In the genomic region with DNA sequence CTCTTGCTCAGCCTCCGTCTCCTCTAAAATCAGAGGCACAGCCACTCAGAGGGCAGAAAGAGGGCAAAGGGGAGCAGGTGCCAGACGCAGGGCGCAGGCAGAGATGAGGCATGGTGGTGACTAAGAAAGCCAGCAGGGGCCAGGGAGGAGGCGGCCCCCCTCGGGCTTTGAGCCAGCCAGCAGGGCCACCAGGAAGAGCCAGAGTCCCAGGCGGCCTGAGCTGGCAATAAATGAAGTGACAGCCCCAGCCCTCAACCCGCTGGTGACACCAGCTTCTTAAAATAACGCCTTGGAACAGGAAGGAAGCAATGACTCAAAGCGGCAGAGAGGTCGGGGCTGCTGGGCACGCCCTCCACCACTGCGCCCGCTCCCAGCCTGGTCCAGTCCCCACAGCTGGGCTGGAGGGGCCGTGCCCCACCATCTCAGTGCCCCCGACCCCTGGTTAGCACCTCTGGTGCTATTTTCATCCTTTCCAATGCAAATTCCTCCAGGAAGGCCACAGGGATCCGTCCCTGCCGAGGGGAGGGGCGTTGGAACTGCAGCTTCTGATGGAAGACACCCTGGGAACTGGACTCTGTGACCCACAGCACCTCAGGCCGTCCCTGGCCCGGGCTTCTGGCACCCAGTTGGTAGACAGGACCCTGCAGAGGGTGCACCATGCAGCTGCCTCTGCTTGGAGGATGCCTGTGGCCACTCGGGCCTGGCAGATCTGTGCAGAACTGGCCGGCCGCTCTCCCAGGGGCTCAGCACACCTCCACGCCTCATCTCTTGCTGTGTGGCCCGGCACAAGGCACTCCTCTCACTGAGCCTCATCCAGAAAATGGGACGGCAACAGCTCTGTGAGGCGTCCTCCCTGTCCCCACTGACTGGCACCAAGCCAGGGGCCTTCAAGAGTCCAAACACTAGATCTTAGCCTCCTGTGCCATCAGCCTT, we compare ENCODE assay signal across 8 cellular contexts.
DNase-seq lines count a peak whose midpoint lies in the region; ATAC-seq and TF ChIP-seq lines count a peak whose summit lies in the region.

No MANE protein-coding gene starts in this region.

- ATAC-seq in GM21825 (IDR thresholded peaks at IDR 0.05; ENCODE audit: unreplicated experiment), result peak; percentile 70
- peak; percentile 93 for ATAC-seq in stimulated activated effector memory CD8-positive, alpha-beta T cell treated with anti-CD3 and anti-CD28 coated beads, Interleukin-12 subunit alpha, Interleukin-12 subunit beta, amount 100 ng/mL, for 72 hours

- H3K4me2 ChIP-seq in Karpas-422 (ENCODE audit: low read depth, low read length, poor library complexity, severe bottlenecking), result peak overlapping the region; percentile 0

- peaks cover 64% of the 10 kb centered on the region for H3K4me1 Mint-ChIP-seq in activated CD4-positive, alpha-beta T cell treated with anti-CD3 and anti-CD28 coated beads, Interleukin-2, amount 10 ng/mL, durations not matched to agents 7 days and 5 days
- peaks cover 69% of the 10 kb centered on the region for H3K4me1 Mint-ChIP-seq in dendritic cell treated with granulocyte-macrophage colony-stimulating factor and Interleukin-4, amounts not matched to agents 40 ng/mL and 50 ng/mL, for 4 days (ENCODE audit: low read depth)
- H3K4me1 Mint-ChIP-seq in stimulated activated effector memory CD8-positive, alpha-beta T cell treated with anti-CD3 and anti-CD28 coated beads, Interleukin-12 subunit alpha, Interleukin-12 subunit beta, amount 100 ng/mL, for 72 hours, result peaks cover 76% of the 10 kb centered on the region

- H3K79me2 ChIP-seq in Karpas-422 (ENCODE audit: low read length), result peaks cover 46% of the 10 kb centered on the region

- no peak overlapping the region for H2AFZ ChIP-seq in Karpas-422 (ENCODE audit: low read length)

- DNase-seq in GM06990 (ENCODE audit: extremely low read depth, insufficient read length) (peak; percentile 84), Karpas-422 (peak; percentile 69), inferior parietal cortex (ENCODE audit: extremely low spot score) (no peak)
- DNase-seq in activated CD4-positive, alpha-beta T cell treated with anti-CD3 and anti-CD28 coated beads, Interleukin-2, amount 10 ng/mL, durations not matched to agents 7 days and 5 days, result peak; percentile 85
- DNase-seq in stimulated activated effector memory CD8-positive, alpha-beta T cell treated with anti-CD3 and anti-CD28 coated beads, Interleukin-12 subunit alpha, Interleukin-12 subunit beta, amount 100 ng/mL, for 72 hours (ENCODE audit: low spot score in 2 of 2), result peak; percentile 73 to 87

- POLR2A ChIA-PET in activated CD4-positive, alpha-beta T cell treated with anti-CD3 and anti-CD28 coated beads, Interleukin-2, amount 10 ng/mL, durations not matched to agents 7 days and 5 days (lab: Charles Lee), result interaction anchor here (0.6 to 1.2 kb wide), 2 partner anchors 12 to 113 kb away, joined by 3 to 6 read pairs; no protein-coding TSS in a partner anchor

- H3K36me3 ChIP-seq in GM06990 (ENCODE audit: control insufficient read depth, insufficient read depth, low read length) (peaks cover 25% of the 10 kb centered on the region), Karpas-422 (ENCODE audit: insufficient read depth, low read length) (0 out of 2 replicates have a peak, but pooled peaks cover 5% of the 10 kb centered on the region), mucosa of rectum (ENCODE audit: control insufficient read depth in 2 of 2, insufficient read depth in 2 of 2, low read length in 2 of 2) (peaks cover 15 to 34% of the 10 kb centered on the region in 2 donors)

- CTCF ChIA-PET in activated CD4-positive, alpha-beta T cell treated with anti-CD3 and anti-CD28 coated beads, Interleukin-2, amount 10 ng/mL, durations not matched to agents 7 days and 5 days (lab: Charles Lee), result interaction anchor here (0.7 to 3.7 kb wide), 4 partner anchors 12 to 44 kb away, joined by 3 to 29 read pairs (median 4); no protein-coding TSS in a partner anchor

- intact Hi-C loops in dendritic cell treated with granulocyte-macrophage colony-stimulating factor and Interleukin-4, amounts not matched to agents 40 ng/mL and 50 ng/mL, for 4 days (cut with micrococcal nuclease), result loop anchor here (1.0 to 5.0 kb wide), 2 partner anchors 61 to 96 kb away; no protein-coding TSS in a partner anchor

- no peaks in the 10 kb centered on the region; the same call in none of the 2 replicates for H4K20me1 ChIP-seq in Karpas-422 (ENCODE audit: insufficient read depth, low read depth, low read length)

- H3K27me3 ChIP-seq in GM06990 (replicated peaks; ENCODE audit: control insufficient read depth, insufficient read depth, low read length) (no peaks in the 10 kb centered on the region), Karpas-422 (ENCODE audit: low read length) (no peaks in the 10 kb centered on the region), mucosa of rectum (ENCODE audit: control insufficient read depth in 2 of 2, insufficient read depth in 2 of 2, low read length in 2 of 2) (no peaks in the 10 kb centered on the region)

- peak overlapping the region; percentile 91 for H3K27ac Mint-ChIP-seq in activated CD4-positive, alpha-beta T cell treated with anti-CD3 and anti-CD28 coated beads, Interleukin-2, amount 10 ng/mL, durations not matched to agents 7 days and 5 days
- peak overlapping the region; percentile 75 for H3K27ac Mint-ChIP-seq in dendritic cell treated with granulocyte-macrophage colony-stimulating factor and Interleukin-4, amounts not matched to agents 40 ng/mL and 50 ng/mL, for 4 days
- peak overlapping the region; percentile 45 for H3K27ac Mint-ChIP-seq in stimulated activated effector memory CD8-positive, alpha-beta T cell treated with anti-CD3 and anti-CD28 coated beads, Interleukin-12 subunit alpha, Interleukin-12 subunit beta, amount 100 ng/mL, for 72 hours

- no peaks in the 10 kb centered on the region for H3K27me3 Mint-ChIP-seq in activated CD4-positive, alpha-beta T cell treated with anti-CD3 and anti-CD28 coated beads, Interleukin-2, amount 10 ng/mL, durations not matched to agents 7 days and 5 days
- no peaks in the 10 kb centered on the region for H3K27me3 Mint-ChIP-seq in dendritic cell treated with granulocyte-macrophage colony-stimulating factor and Interleukin-4, amounts not matched to agents 40 ng/mL and 50 ng/mL, for 4 days

- H3K9ac ChIP-seq in Karpas-422 (ENCODE audit: low read length) (peak overlapping the region; percentile 42), mucosa of rectum (ENCODE audit: low read depth in 1 of 2, low read length in 2 of 2) (peak overlapping the region; percentile 46 to 60)

- no peaks in the 10 kb centered on the region for H3K9me3 ChIP-seq in Karpas-422 (ENCODE audit: low read length)
- no peaks in the 10 kb centered on the region for H3K9me3 ChIP-seq in mucosa of rectum (ENCODE audit: control insufficient read depth in 2 of 2, low read length in 2 of 2)

- H3K36me3 Mint-ChIP-seq in activated CD4-positive, alpha-beta T cell treated with anti-CD3 and anti-CD28 coated beads, Interleukin-2, amount 10 ng/mL, durations not matched to agents 7 days and 5 days (ENCODE audit: low read depth), result peaks cover 15% of the 10 kb centered on the region
- peaks cover 75% of the 10 kb centered on the region for H3K36me3 Mint-ChIP-seq in dendritic cell treated with granulocyte-macrophage colony-stimulating factor and Interleukin-4, amounts not matched to agents 40 ng/mL and 50 ng/mL, for 4 days (ENCODE audit: low read depth)
- H3K36me3 Mint-ChIP-seq in stimulated activated effector memory CD8-positive, alpha-beta T cell treated with anti-CD3 and anti-CD28 coated beads, Interleukin-12 subunit alpha, Interleukin-12 subunit beta, amount 100 ng/mL, for 72 hours, result peaks cover 45% of the 10 kb centered on the region

- H3K9me3 Mint-ChIP-seq in activated CD4-positive, alpha-beta T cell treated with anti-CD3 and anti-CD28 coated beads, Interleukin-2, amount 10 ng/mL, durations not matched to agents 7 days and 5 days, result no peaks in the 10 kb centered on the region
- H3K9me3 Mint-ChIP-seq in dendritic cell treated with granulocyte-macrophage colony-stimulating factor and Interleukin-4, amounts not matched to agents 40 ng/mL and 50 ng/mL, for 4 days, result no peaks in the 10 kb centered on the region
- H3K9me3 Mint-ChIP-seq in stimulated activated effector memory CD8-positive, alpha-beta T cell treated with anti-CD3 and anti-CD28 coated beads, Interleukin-12 subunit alpha, Interleukin-12 subunit beta, amount 100 ng/mL, for 72 hours, result no peaks in the 10 kb centered on the region

- H3K9me2 ChIP-seq in Karpas-422 (replicated peaks; ENCODE audit: insufficient read depth, low read length), result no peaks in the 10 kb centered on the region

- no peak for TF ChIP-seq CTCF in GM06990 (IDR thresholded peaks at IDR 0.05; ENCODE audit: insufficient read depth, low read length, poor library complexity, severe bottlenecking)

- H3K4me3 ChIP-seq in GM06990 (replicated peaks; ENCODE audit: low read depth, low read length), result peak overlapping the region; percentile 51
- H3K4me3 ChIP-seq in Karpas-422 (ENCODE audit: low read length), result no peak overlapping the region
- H3K4me3 ChIP-seq in mucosa of rectum (ENCODE audit: low read length in 2 of 2), result peak overlapping the region in 1 of 2 donors; percentile 20

- H3K27ac ChIP-seq in Karpas-422 (ENCODE audit: low read length) (peak overlapping the region; percentile 65), mucosa of rectum (ENCODE audit: low read depth in 2 of 2, low read length in 2 of 2) (peak overlapping the region; percentile 65 to 83)

- H3K4me1 ChIP-seq in Karpas-422 (ENCODE audit: low read length), result peaks cover 54% of the 10 kb centered on the region
- H3K4me1 ChIP-seq in mucosa of rectum (ENCODE audit: control insufficient read depth in 2 of 2, insufficient read depth in 2 of 2, low read length in 2 of 2), result peaks cover 28 to 37% of the 10 kb centered on the region in 2 donors

- H3K4me3 Mint-ChIP-seq in activated CD4-positive, alpha-beta T cell treated with anti-CD3 and anti-CD28 coated beads, Interleukin-2, amount 10 ng/mL, durations not matched to agents 7 days and 5 days, result peak overlapping the region; percentile 52
- H3K4me3 Mint-ChIP-seq in dendritic cell treated with granulocyte-macrophage colony-stimulating factor and Interleukin-4, amounts not matched to agents 40 ng/mL and 50 ng/mL, for 4 days, result peak overlapping the region; percentile 39
- peak overlapping the region; percentile 80 for H3K4me3 Mint-ChIP-seq in stimulated activated effector memory CD8-positive, alpha-beta T cell treated with anti-CD3 and anti-CD28 coated beads, Interleukin-12 subunit alpha, Interleukin-12 subunit beta, amount 100 ng/mL, for 72 hours
